ENCODE assay signal across 1 cellular context in the genomic region with DNA sequence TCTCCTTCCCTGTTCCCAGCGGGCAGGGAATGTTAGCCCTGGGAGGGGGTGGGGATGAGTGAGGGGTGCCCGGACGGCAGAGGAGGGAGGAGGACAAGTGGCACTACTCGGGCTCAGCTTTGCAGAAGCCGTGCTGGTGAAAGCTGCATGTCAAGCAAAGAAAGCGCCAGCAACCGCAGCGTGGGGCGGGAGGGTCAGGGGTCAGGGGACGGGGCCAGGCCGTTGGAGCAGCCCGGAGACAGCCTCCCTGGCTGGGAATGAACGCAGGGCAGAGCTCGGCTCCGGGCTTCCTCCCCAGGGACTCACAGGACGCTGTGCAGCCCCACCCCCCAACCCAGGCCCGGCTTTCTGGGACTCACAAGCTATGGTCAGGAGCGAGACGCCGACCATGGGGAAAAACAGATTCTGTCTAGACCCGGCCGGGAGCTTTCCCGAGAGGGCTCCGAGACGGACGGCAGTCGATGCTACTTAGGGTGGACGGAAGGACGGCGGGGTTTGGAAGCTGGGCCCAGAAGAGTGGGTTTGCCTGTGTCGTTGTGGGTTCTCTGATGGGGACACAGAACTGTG.
TF ChIP-seq lines count a peak whose summit lies in the region.

No MANE protein-coding gene starts in this region.

TF ChIP-seq in K562, 482 proteins besides CTCF, POLR2A, EP300 and RAD21:
- TF ChIP-seq AFF4 (CRISPR knock-in tag; IDR thresholded peaks at IDR 0.05) (0 out of 2 replicates have a peak, but pooled peaks have one; percentile 7), NR2C1 (IDR thresholded peaks at IDR 0.05) (peak; percentile 69), NR2C1 (tag; IDR thresholded peaks at IDR 0.05) (peak; percentile 70; the same call in 1 of the 2 replicates), RBM22 (IDR thresholded peaks at IDR 0.05; ENCODE audit: low read depth, low read length, poor library complexity, severe bottlenecking) (no peak), ZNF324 (CRISPR knock-in tag; IDR thresholded peaks at IDR 0.05) (no peak), TBP (optimal IDR thresholded peaks at IDR 0.05; ENCODE audit: low read depth, low read length) (peak; percentile 3), NR2C2 (CRISPR knock-in tag; IDR thresholded peaks at IDR 0.05) (no peak), NR2C2 (tag; IDR thresholded peaks at IDR 0.05) (peak; percentile 82), CC2D1A (IDR thresholded peaks at IDR 0.05) (0 out of 2 replicates have a peak, but pooled peaks have one; percentile 1), ZBTB7A (IDR thresholded peaks at IDR 0.05; ENCODE audit: borderline replicate concordance, control insufficient read depth, low read depth, low read length) (0 out of 2 replicates have a peak, but pooled peaks have one; percentile 6)
